1 cellular context compared by ENCODE assay signal in the genomic region with DNA sequence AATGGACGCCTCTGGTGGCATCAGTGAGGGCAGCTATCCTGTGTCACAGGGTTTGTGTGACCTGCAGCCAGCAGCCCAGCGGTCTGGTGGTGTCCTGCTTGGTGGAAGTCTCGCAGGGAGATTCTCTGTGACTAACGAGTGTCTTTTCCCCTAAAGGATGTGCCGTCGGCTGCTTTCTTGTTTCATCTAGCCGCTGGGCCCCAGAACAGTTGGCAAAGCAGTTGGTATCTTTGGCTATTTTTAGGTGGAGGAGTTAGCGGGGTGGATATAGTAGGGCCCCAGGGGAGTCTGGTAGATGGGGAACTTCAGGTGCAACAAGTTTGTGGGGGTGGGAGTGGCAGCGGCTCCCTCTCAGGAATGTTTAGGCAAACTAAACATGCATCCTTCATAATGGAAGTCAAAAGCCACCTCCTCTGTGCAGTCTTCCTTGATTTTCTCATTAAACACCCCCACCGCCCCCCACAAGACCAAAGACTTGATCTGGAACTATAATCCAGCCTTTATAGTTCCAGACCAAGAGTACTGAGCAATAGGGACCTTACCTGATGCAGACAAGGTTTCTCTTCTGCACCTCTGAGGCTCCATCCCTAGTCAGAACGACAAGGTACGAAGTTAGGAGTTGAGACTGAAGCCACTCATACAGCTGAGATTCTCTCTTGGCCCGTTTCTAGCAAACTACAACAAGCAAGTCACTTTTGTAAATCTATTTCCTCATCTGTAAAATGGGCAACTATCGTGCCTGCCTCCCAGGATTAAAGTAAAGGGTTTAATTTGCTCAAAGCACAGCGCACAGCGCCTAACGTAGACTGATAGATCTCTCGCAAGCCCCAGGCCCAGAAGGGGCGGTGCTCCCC.
TF ChIP-seq lines count a peak whose summit lies in the region.

No MANE protein-coding gene starts in this region.

TF ChIP-seq in IMR-90, 13 proteins besides CTCF, POLR2A, EP300 and RAD21:
- TF ChIP-seq CEBPB (IDR thresholded peaks at IDR 0.05; ENCODE audit: low read depth, low read length), result no peak
- TF ChIP-seq, protein P1, sequence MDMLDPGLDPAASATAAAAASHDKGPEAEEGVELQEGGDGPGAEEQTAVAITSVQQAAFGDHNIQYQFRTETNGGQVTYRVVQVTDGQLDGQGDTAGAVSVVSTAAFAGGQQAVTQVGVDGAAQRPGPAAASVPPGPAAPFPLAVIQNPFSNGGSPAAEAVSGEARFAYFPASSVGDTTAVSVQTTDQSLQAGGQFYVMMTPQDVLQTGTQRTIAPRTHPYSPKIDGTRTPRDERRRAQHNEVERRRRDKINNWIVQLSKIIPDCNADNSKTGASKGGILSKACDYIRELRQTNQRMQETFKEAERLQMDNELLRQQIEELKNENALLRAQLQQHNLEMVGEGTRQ (IDR thresholded peaks at IDR 0.05; ENCODE audit: low read depth, low read length), result no peak
- no peak for TF ChIP-seq RCOR1 (IDR thresholded peaks at IDR 0.05; ENCODE audit: insufficient replicate concordance, low read length)
- TF ChIP-seq BHLHE40 (IDR thresholded peaks at IDR 0.05; ENCODE audit: low read depth, low read length), result no peak
- TF ChIP-seq, protein P2, sequence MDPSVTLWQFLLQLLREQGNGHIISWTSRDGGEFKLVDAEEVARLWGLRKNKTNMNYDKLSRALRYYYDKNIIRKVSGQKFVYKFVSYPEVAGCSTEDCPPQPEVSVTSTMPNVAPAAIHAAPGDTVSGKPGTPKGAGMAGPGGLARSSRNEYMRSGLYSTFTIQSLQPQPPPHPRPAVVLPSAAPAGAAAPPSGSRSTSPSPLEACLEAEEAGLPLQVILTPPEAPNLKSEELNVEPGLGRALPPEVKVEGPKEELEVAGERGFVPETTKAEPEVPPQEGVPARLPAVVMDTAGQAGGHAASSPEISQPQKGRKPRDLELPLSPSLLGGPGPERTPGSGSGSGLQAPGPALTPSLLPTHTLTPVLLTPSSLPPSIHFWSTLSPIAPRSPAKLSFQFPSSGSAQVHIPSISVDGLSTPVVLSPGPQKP (IDR thresholded peaks at IDR 0.05; ENCODE audit: borderline replicate concordance, low read depth, low read length), result no peak
- no peak for TF ChIP-seq RFX5 (IDR thresholded peaks at IDR 0.05; ENCODE audit: low read depth, low read length)
- TF ChIP-seq SMC3 (IDR thresholded peaks at IDR 0.05; ENCODE audit: low read depth, low read length), result no peak
